In the genomic region with DNA sequence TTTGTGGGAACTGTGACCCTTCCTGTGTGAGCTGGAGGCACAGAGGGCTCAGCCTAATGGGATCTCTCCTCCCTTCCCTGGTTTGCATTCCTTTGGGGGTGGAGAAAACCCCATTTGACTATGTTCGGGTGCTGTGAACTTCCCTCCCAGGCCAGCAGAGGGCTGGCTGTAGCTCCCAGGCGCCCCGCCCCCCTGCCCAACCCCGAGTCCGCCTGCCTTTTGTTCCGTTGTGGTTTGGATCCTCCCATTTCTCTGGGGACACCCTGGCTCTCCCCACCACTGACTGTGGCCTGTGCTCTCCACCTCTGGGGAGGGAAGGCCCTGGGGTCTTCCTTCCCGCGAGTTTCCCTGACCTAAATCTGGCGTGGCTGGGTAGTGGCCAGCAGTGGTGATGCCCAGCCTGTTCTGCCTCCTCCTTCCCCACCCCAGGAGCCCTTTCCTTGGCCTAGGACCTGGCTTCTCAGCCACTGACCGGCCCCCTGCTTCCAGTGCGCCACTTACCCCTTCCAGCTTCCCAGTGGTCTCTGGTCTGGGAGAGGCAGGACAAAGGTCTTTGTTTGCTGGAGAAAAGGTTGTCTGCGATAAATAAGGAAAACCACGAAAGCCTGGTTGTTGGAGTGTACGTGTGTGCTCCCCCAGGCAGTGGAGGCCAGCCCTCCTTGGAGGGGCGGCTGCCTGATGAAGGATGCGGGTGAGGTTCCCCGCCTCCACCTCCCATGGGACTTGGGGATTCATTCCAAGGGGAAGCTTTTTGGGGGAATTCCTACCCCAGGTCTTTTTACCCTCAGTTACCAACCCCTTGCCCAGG, we compare ENCODE assay signal across 1 cellular context.
TF ChIP-seq lines count a peak whose summit lies in the region.

No MANE protein-coding gene starts in this region.

TF ChIP-seq in HepG2, 621 proteins besides CTCF, POLR2A, EP300 and RAD21 (continued from another document):
- no peak for TF ChIP-seq E2F2 (CRISPR knock-in tag; IDR thresholded peaks at IDR 0.05; ENCODE audit: borderline replicate concordance)
- no peak for TF ChIP-seq MATR3 (CRISPR knock-in tag; IDR thresholded peaks at IDR 0.05)
- no peak for TF ChIP-seq ZFP36L1 (CRISPR knock-in tag; IDR thresholded peaks at IDR 0.05)
- no peak for TF ChIP-seq JDP2 (CRISPR knock-in tag; IDR thresholded peaks at IDR 0.05; ENCODE audit: borderline replicate concordance)
- no peak for TF ChIP-seq U2AF1 (optimal IDR thresholded peaks at IDR 0.05; ENCODE audit: low read depth, low read length)
- TF ChIP-seq SMAD3 (CRISPR knock-in tag; IDR thresholded peaks at IDR 0.05), result peak; percentile 37; the same call in 1 of the 2 replicates
- no peak for TF ChIP-seq ZEB1 (IDR thresholded peaks at IDR 0.05; ENCODE audit: insufficient replicate concordance, low read depth)
